ENCODE assay signal across 25 cellular contexts in genomic region chr2:226656367-226656766, GRCh38.
DNase-seq lines count a peak whose midpoint lies in the region; ATAC-seq and TF ChIP-seq lines count a peak whose summit lies in the region.
"Had no signal": no experiment of that assay in that cellular context is flagged by ENCODE, and none has a peak within 500 bp of the region (broad histone marks: within the 10 kb centered on the region; RNA-seq: fewer than 3 reads in every experiment).

No MANE protein-coding gene starts in this region.

- H3K4me2 ChIP-seq in SK-N-SH: peak overlapping the region; percentile 35; the same call in 1 of the 2 replicates

- ATAC-seq in SK-N-SH treated with all-trans-retinoic acid at 6 μM for 48 hours (no peak), HG03108 (IDR thresholded peaks at IDR 0.05; ENCODE audit: unreplicated experiment) (no peak)
- ATAC-seq: activated naive CD4-positive, alpha-beta T cell treated with anti-CD3 and anti-CD28 coated beads, Interleukin-2, amount 50 U/mL, for 72 hours; GM12878; naive thymus-derived CD4-positive, alpha-beta T cell had no signal

- no peak overlapping the region for H3K9ac ChIP-seq in SK-N-SH

- no peaks in the 10 kb centered on the region for H3K9me2 ChIP-seq in SK-N-SH

- no peaks in the 10 kb centered on the region for H3K79me2 ChIP-seq in SK-N-SH (ENCODE audit: insufficient read depth)

- no peaks in the 10 kb centered on the region for H3K27me3 ChIP-seq in SK-N-SH (ENCODE audit: insufficient read depth)
- H3K27me3 ChIP-seq in uterus: no peaks in the 10 kb centered on the region
- no peaks in the 10 kb centered on the region for H3K27me3 ChIP-seq in BE2C
- H3K27me3 ChIP-seq: brain microvascular endothelial cell, suprapubic skin had no signal

- TF ChIP-seq EP300 in SK-N-SH (IDR thresholded peaks at IDR 0.05; ENCODE audit: borderline replicate concordance in 1 of 2, low read depth in 1 of 2, low read length in 1 of 2): no peak

- H3K36me3 ChIP-seq in SK-N-SH (replicated peaks in 1 of 2; ENCODE audit: control insufficient read depth in 1 of 2, insufficient read depth in 2 of 2, low read length in 1 of 2): no peaks in the 10 kb centered on the region
- H3K36me3 ChIP-seq in uterus: no peaks in the 10 kb centered on the region
- no peaks in the 10 kb centered on the region for H3K36me3 ChIP-seq in BE2C
- H3K36me3 ChIP-seq: brain microvascular endothelial cell, suprapubic skin had no signal

- POLR2A ChIA-PET in SK-N-SH (lab: Yijun Ruan, JAX): no interaction called here

- TF ChIP-seq RAD21 in SK-N-SH (IDR thresholded peaks at IDR 0.05; ENCODE audit: low read length): no peak

- TF ChIP-seq CTCF in SK-N-SH (IDR thresholded peaks at IDR 0.05): no peak
- TF ChIP-seq CTCF in uterus (IDR thresholded peaks at IDR 0.05): no peak
- no peak for TF ChIP-seq CTCF in BE2C (IDR thresholded peaks at IDR 0.05; ENCODE audit: low read depth, low read length)

- peaks cover 20% of the 10 kb centered on the region for H3F3A ChIP-seq in SK-N-SH (replicated peaks; ENCODE audit: insufficient read depth)

- DNase-seq in SK-N-SH (no peak), astrocyte of the hippocampus (ENCODE audit: low read depth, low spot score) (peak; percentile 61), left kidney (ENCODE audit: low read depth, low spot score) (peak; percentile 29), uterus (no peak), ureter (ENCODE audit: low spot score) (no peak), BE2C (no peak)
- DNase-seq: activated CD4-positive, alpha-beta T cell treated with anti-CD3 and anti-CD28 coated beads for 1 hour; activated CD8-positive, alpha-beta memory T cell treated with anti-CD3 and anti-CD28 coated beads for 24 hours; activated T-cell treated with anti-CD3 and anti-CD28 coated beads, Interleukin-2, amount 50 U/mL, for 48 hours; brain microvascular endothelial cell; C1 segment of cervical spinal cord; endodermal cell; Kasumi-1; mesendoderm; naive thymus-derived CD4-positive, alpha-beta T cell; NCI-H1092 treated with DMSO at 0.1 percent for 48 hours; NCI-H524; RPMI8226; SW 1271 had no signal

- no peak overlapping the region for H2AFZ ChIP-seq in SK-N-SH (ENCODE audit: low read depth)

- H3K27ac ChIP-seq in SK-N-SH (ENCODE audit: low read depth in 2 of 2, low read length in 1 of 2): peak overlapping the region in 1 of 2 experiments; percentile 49; a peak in 1 of 4 replicates
- peak overlapping the region; percentile 52 to 71 for H3K27ac ChIP-seq in uterus
- H3K27ac ChIP-seq: brain microvascular endothelial cell, coronary artery had no signal

- intact Hi-C loops in uterus (cut with DNase I; ENCODE audit: low total_unique reads): no loop called here

- WGBS in SK-N-SH (ENCODE audit: low lambda C conversion rate): 78% methylated on average over 4 of the region's 4 CpGs

- CTCF ChIA-PET in SK-N-SH (lab: Yijun Ruan, JAX): interaction anchor here (0.7 kb wide), 1 partner anchor 65 kb away, joined by 3 read pairs; no protein-coding TSS in a partner anchor

- no peaks in the 10 kb centered on the region for H4K20me1 ChIP-seq in SK-N-SH (ENCODE audit: insufficient read depth)

- no peak for TF ChIP-seq POLR2A in uterus (IDR thresholded peaks at IDR 0.05)

- no peak overlapping the region for H3K4me3 ChIP-seq in SK-N-SH (ENCODE audit: low read depth in 2 of 2, low read length in 1 of 2)
- no peak overlapping the region for H3K4me3 ChIP-seq in uterus
- no peak overlapping the region for H3K4me3 ChIP-seq in BE2C (ENCODE audit: low read depth, low read length)
- H3K4me3 ChIP-seq: coronary artery, GM12878, suprapubic skin had no signal

- no peaks in the 10 kb centered on the region for H3K9me3 ChIP-seq in SK-N-SH
- no peaks in the 10 kb centered on the region for H3K9me3 ChIP-seq in uterus
- H3K9me3 ChIP-seq in BE2C: no peaks in the 10 kb centered on the region
- H3K9me3 ChIP-seq: suprapubic skin had no signal

- H3K4me1 ChIP-seq in SK-N-SH (ENCODE audit: control insufficient read depth in 1 of 2, insufficient read depth in 2 of 2, low read depth in 1 of 2, low read length in 1 of 2) (peaks cover 0 to 22% of the 10 kb centered on the region in 2 experiments; a peak in 3 of 4 replicates), uterus (peaks cover 0 to 6% of the 10 kb centered on the region in 2 donors), BE2C (no peaks in the 10 kb centered on the region)

TF ChIP-seq in SK-N-SH, 30 proteins besides CTCF, POLR2A, EP300 and RAD21:
- no peak for TF ChIP-seq TEAD4 (IDR thresholded peaks at IDR 0.05; ENCODE audit: borderline replicate concordance, insufficient read depth)
- TF ChIP-seq YY1 (IDR thresholded peaks at IDR 0.05; ENCODE audit: low read depth): no peak
- no peak for TF ChIP-seq MAX (IDR thresholded peaks at IDR 0.05; ENCODE audit: low read depth)
TF ChIP-seq in SK-N-SH: peak in this region for 0.

TF ChIP-seq in SK-N-SH treated with all-trans-retinoic acid at 6 μM for 48 hours, 23 proteins besides CTCF, POLR2A, EP300 and RAD21:
- TF ChIP-seq POU6F1 (CRISPR knock-in tag; IDR thresholded peaks at IDR 0.05; ENCODE audit: borderline replicate concordance, low read depth) (no peak), OSR1 (CRISPR knock-in tag; IDR thresholded peaks at IDR 0.05) (no peak), SNAI2 (CRISPR knock-in tag; IDR thresholded peaks at IDR 0.05) (no peak), ISL1 (CRISPR knock-in tag; IDR thresholded peaks at IDR 0.05) (no peak), ZNF8 (CRISPR knock-in tag; IDR thresholded peaks at IDR 0.05) (no peak)
- TF ChIP-seq, protein P1, sequence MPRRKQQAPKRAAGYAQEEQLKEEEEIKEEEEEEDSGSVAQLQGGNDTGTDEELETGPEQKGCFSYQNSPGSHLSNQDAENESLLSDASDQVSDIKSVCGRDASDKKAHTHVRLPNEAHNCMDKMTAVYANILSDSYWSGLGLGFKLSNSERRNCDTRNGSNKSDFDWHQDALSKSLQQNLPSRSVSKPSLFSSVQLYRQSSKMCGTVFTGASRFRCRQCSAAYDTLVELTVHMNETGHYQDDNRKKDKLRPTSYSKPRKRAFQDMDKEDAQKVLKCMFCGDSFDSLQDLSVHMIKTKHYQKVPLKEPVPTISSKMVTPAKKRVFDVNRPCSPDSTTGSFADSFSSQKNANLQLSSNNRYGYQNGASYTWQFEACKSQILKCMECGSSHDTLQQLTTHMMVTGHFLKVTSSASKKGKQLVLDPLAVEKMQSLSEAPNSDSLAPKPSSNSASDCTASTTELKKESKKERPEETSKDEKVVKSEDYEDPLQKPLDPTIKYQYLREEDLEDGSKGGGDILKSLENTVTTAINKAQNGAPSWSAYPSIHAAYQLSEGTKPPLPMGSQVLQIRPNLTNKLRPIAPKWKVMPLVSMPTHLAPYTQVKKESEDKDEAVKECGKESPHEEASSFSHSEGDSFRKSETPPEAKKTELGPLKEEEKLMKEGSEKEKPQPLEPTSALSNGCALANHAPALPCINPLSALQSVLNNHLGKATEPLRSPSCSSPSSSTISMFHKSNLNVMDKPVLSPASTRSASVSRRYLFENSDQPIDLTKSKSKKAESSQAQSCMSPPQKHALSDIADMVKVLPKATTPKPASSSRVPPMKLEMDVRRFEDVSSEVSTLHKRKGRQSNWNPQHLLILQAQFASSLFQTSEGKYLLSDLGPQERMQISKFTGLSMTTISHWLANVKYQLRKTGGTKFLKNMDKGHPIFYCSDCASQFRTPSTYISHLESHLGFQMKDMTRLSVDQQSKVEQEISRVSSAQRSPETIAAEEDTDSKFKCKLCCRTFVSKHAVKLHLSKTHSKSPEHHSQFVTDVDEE (CRISPR knock-in tag; IDR thresholded peaks at IDR 0.05): no peak

Comparison
In these comparisons a context has a peak if more than half of its experiments do, and no peak if none do; other contexts are left out.
1. DNase-seq: peak in astrocyte of the hippocampus (single experiment) and left kidney (single experiment); none in SK-N-SH (single experiment), uterus (0 of 2), ureter (single experiment) and BE2C (single experiment).